Comparison of ENCODE assay signal across 14 cellular contexts in the genomic region with DNA sequence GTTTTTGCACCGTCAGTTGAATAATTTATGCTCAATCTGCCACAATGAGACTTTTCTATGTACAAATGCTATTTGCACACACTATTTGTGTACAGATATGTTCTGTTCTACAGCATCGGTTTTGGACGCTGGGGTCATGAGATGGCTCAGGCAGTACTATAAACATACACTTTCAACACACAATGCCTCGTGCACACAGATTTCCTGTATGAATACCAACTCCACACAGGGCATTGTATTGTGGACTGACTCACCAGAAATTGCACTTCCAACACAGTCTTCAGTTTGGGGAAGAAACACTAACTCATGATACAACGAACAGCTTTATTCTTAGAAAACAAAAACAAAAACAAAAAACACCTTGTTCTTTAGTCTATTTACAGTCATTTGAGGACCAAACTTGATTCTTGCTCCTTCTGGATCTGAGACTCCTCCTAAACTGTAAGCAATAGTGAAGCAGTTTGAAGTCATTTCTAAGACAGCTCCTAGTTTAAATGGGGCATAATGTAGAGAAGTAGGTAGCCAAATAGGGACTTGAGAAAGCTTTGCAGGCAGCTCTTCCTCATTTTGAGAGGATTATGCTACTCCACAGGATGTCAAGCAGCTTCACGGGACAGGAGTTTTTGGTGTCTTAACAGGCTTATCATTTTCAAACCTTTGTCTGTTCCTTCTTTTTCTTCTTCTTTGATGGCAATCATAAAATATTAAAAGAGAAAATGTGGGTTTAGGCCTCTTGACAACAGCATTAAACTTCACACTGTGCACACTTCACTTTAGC. TPM values are rescaled to one million over a fixed set of nuclear protein-coding genes. Genes with fewer than 3 reads are reported as not detected.
A peak's percentile ranks its signal among the peaks of the same experiment; 100 is the strongest.
DNase-seq lines count a peak whose midpoint lies in the region; ATAC-seq and TF ChIP-seq lines count a peak whose summit lies in the region.
"Had no signal": no experiment of that assay in that cellular context is flagged by ENCODE, and none has a peak within 500 bp of the region (broad histone marks: within the 10 kb centered on the region; RNA-seq: fewer than 3 reads in every experiment).

No MANE protein-coding gene starts in this region.

- H3K27me3 Mint-ChIP-seq in activated T-helper 1 cell treated with anti-CD3 and anti-CD28 coated beads, Interleukin-12 subunit alpha, Interleukin-12 subunit beta, Interleukin-2, Interleukin-4 antibody, amounts not matched to agents 30 ng/mL and 10 ng/mL and 1 ng/mL, durations not matched to agents 14 hours and 24 hours and 36 hours (ENCODE audit: insufficient read depth) = no peaks in the 10 kb centered on the region

- ATAC-seq in foreskin keratinocyte = peak; percentile 58
- ATAC-seq in HG03342 (IDR thresholded peaks at IDR 0.05; ENCODE audit: unreplicated experiment) = no peak

- H3K9me3 Mint-ChIP-seq in activated T-helper 1 cell treated with anti-CD3 and anti-CD28 coated beads, Interleukin-12 subunit alpha, Interleukin-12 subunit beta, Interleukin-2, Interleukin-4 antibody, amounts not matched to agents 30 ng/mL and 10 ng/mL and 1 ng/mL, durations not matched to agents 14 hours and 24 hours and 36 hours = no peaks in the 10 kb centered on the region

- H3K27me3 ChIP-seq in foreskin keratinocyte (no peaks in the 10 kb centered on the region), SJCRH30 (no peaks in the 10 kb centered on the region), sigmoid colon (no peaks in the 10 kb centered on the region)
- H3K27me3 ChIP-seq: brain microvascular endothelial cell had no signal

- H3K27ac Mint-ChIP-seq in activated T-helper 1 cell treated with anti-CD3 and anti-CD28 coated beads, Interleukin-12 subunit alpha, Interleukin-12 subunit beta, Interleukin-2, Interleukin-4 antibody, amounts not matched to agents 30 ng/mL and 10 ng/mL and 1 ng/mL, durations not matched to agents 14 hours and 24 hours and 36 hours = peak overlapping the region; percentile 82

- H3K27ac ChIP-seq in foreskin keratinocyte (no peak overlapping the region), SJCRH30 (no peak overlapping the region), sigmoid colon (no peak overlapping the region)
- H3K27ac ChIP-seq: brain microvascular endothelial cell had no signal

- intact Hi-C loops in activated T-helper 1 cell treated with anti-CD3 and anti-CD28 coated beads, Interleukin-12 subunit alpha, Interleukin-12 subunit beta, Interleukin-2, Interleukin-4 antibody, amounts not matched to agents 30 ng/mL and 10 ng/mL and 1 ng/mL, durations not matched to agents 14 hours and 24 hours and 36 hours (cut with micrococcal nuclease) = loop anchor here (5.0 kb wide), 1 partner anchor 91 kb away; no protein-coding TSS in a partner anchor
- intact Hi-C loops in sigmoid colon (cut with DNase I) = no loop called here

- peak; percentile 56 for DNase-seq in CD1c-positive myeloid dendritic cell (ENCODE audit: extremely low spot score)
- DNase-seq in M059J (ENCODE audit: low read depth) = peak; percentile 9
- DNase-seq in activated T-helper 1 cell treated with anti-CD3 and anti-CD28 coated beads, Interleukin-12 subunit alpha, Interleukin-12 subunit beta, Interleukin-2, Interleukin-4 antibody, amounts not matched to agents 30 ng/mL and 10 ng/mL and 1 ng/mL, durations not matched to agents 14 hours and 24 hours and 36 hours (ENCODE audit: low spot score) = no peak
- DNase-seq in foreskin keratinocyte = peak in 1 of 2 donors; percentile 61
- DNase-seq in SJCRH30 = no peak
- DNase-seq in iPS-NIHi11 (ENCODE audit: low spot score) = no peak
- no peak for DNase-seq in sigmoid colon
- DNase-seq: activated CD8-positive, alpha-beta memory T cell treated with anti-CD3 and anti-CD28 coated beads, Interleukin-2, amount 50 U/mL, for 48 hours; brain microvascular endothelial cell; GF-D8; NCI-H2107; retina; T1000 had no signal

- H3K4me3 Mint-ChIP-seq in activated T-helper 1 cell treated with anti-CD3 and anti-CD28 coated beads, Interleukin-12 subunit alpha, Interleukin-12 subunit beta, Interleukin-2, Interleukin-4 antibody, amounts not matched to agents 30 ng/mL and 10 ng/mL and 1 ng/mL, durations not matched to agents 14 hours and 24 hours and 36 hours = no peak overlapping the region

- WGBS in sigmoid colon, 2 donors = 68 to 71% methylated on average over 6 of the region's 6 CpGs

- peaks cover 42% of the 10 kb centered on the region for H3K36me3 Mint-ChIP-seq in activated T-helper 1 cell treated with anti-CD3 and anti-CD28 coated beads, Interleukin-12 subunit alpha, Interleukin-12 subunit beta, Interleukin-2, Interleukin-4 antibody, amounts not matched to agents 30 ng/mL and 10 ng/mL and 1 ng/mL, durations not matched to agents 14 hours and 24 hours and 36 hours (ENCODE audit: low read depth)

- peaks cover 45% of the 10 kb centered on the region for H3K4me1 Mint-ChIP-seq in activated T-helper 1 cell treated with anti-CD3 and anti-CD28 coated beads, Interleukin-12 subunit alpha, Interleukin-12 subunit beta, Interleukin-2, Interleukin-4 antibody, amounts not matched to agents 30 ng/mL and 10 ng/mL and 1 ng/mL, durations not matched to agents 14 hours and 24 hours and 36 hours (ENCODE audit: low read depth)

- no peaks in the 10 kb centered on the region for H3K9me3 ChIP-seq in SJCRH30 (replicated peaks)
- H3K9me3 ChIP-seq in sigmoid colon = no peaks in the 10 kb centered on the region

- H3K36me3 ChIP-seq in SJCRH30 = no peaks in the 10 kb centered on the region
- H3K36me3 ChIP-seq in sigmoid colon = peaks cover 0 to 6% (median 0%) of the 10 kb centered on the region in 4 donors
- H3K36me3 ChIP-seq: brain microvascular endothelial cell had no signal

- TF ChIP-seq CTCF in foreskin keratinocyte (conservative IDR thresholded peaks at IDR 0.05) (no peak), sigmoid colon (IDR thresholded peaks at IDR 0.05) (no peak)

- TF ChIP-seq POLR2A in sigmoid colon (IDR thresholded peaks at IDR 0.05) = no peak

- H3K4me3 ChIP-seq in SJCRH30 (no peak overlapping the region), sigmoid colon (no peak overlapping the region)

- H3K4me1 ChIP-seq in foreskin keratinocyte (no peaks in the 10 kb centered on the region), SJCRH30 (no peaks in the 10 kb centered on the region), sigmoid colon (no peaks in the 10 kb centered on the region)

- TF ChIP-seq EP300 in sigmoid colon (IDR thresholded peaks at IDR 0.05) = no peak

RNA-seq across cellular contexts. Expression of a gene that starts 33.7 kb away (rescaled TPM):
- total RNA-seq in M059J (2014; rRNA removed; shearing (Covaris generic)) = not detected in 2 replicates
- not detected in 2 replicates for total RNA-seq in activated T-helper 1 cell treated with anti-CD3 and anti-CD28 coated beads, Interleukin-12 subunit alpha, Interleukin-12 subunit beta, Interleukin-2, Interleukin-4 antibody, amounts not matched to agents 30 ng/mL and 10 ng/mL and 1 ng/mL, durations not matched to agents 14 hours and 24 hours and 36 hours
- total RNA-seq in foreskin keratinocyte (not detected in 2 replicates), sigmoid colon (not detected)
- polyA plus RNA-seq in foreskin keratinocyte (not detected in 2 replicates), sigmoid colon (not detected)
- not detected in 2 replicates for total RNA-seq in SJCRH30 (2014; rRNA removed; shearing (Covaris generic))

Comparison
In these comparisons a context has a peak if more than half of its experiments do, and no peak if none do; other contexts are left out.
1. DNase-seq: peak in CD1c-positive myeloid dendritic cell (single experiment) and M059J (single experiment); none in activated T-helper 1 cell treated with anti-CD3 and anti-CD28 coated beads, Interleukin-12 subunit alpha, Interleukin-12 subunit beta, Interleukin-2, Interleukin-4 antibody, amounts not matched to agents 30 ng/mL and 10 ng/mL and 1 ng/mL, durations not matched to agents 14 hours and 24 hours and 36 hours (single experiment), SJCRH30 (0 of 2), iPS-NIHi11 (single experiment) and sigmoid colon (single experiment).